13 cellular contexts compared by ENCODE assay signal in the genomic region with DNA sequence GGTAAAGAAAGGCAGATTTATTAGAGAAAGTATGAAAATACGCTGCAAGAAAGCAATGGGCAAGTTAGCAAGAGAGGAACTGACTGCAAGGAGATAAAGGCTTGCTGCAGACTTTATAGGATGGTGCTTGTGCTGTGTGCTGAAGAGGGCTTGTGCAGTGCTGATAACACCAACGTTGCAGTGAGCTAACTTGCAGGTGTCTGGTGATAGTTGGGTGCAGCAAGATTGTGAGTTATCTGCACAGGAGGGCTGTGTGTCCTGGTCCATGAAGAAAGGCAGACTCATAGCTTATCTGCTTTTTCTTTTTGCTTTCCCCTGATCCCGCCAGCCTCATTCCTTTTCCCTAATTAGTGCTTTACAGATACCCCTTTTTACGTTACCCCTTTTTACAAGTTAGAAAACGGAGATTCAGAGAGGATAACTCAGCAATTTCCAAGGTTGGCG.
"Had no signal": no experiment of that assay in that cellular context is flagged by ENCODE, and none has a peak within 500 bp of the region (broad histone marks: within the 10 kb centered on the region; RNA-seq: fewer than 3 reads in every experiment).

No MANE protein-coding gene starts in this region.

- H3K36me3 ChIP-seq: stomach, thoracic aorta, transverse colon had no signal

- ATAC-seq: left lobe of liver, natural killer cell had no signal

- H3K27ac ChIP-seq: stomach, thoracic aorta, transverse colon had no signal

- H3K9me3 ChIP-seq: thoracic aorta, transverse colon had no signal

- H3K4me3 ChIP-seq: stomach, thoracic aorta, transverse colon had no signal

- DNase-seq: foreskin melanocyte; head of caudate nucleus; hypothalamus; natural killer cell; posterior cingulate gyrus; small intestine; stimulated activated CD4-positive, alpha-beta T cell treated with anti-CD3 and anti-CD28 coated beads, Interleukin-12 subunit alpha, Interleukin-12 subunit beta, amount 100 ng/mL, for 4 hours; stimulated activated naive CD4-positive, alpha-beta T cell; stomach; substantia nigra; transverse colon had no signal

- H3K27me3 ChIP-seq: stomach, transverse colon had no signal
